In genomic region chr16:5851583-5851982, GRCh38 we compare ENCODE assay signal across 17 cellular contexts.
A peak's percentile ranks its signal among the peaks of the same experiment; 100 is the strongest.
DNase-seq lines count a peak whose midpoint lies in the region; ATAC-seq, FAIRE-seq and TF ChIP-seq lines count a peak whose summit lies in the region.
"Had no signal": no experiment of that assay in that cellular context is flagged by ENCODE, and none has a peak within 500 bp of the region (broad histone marks: within the 10 kb centered on the region; RNA-seq: fewer than 3 reads in every experiment).

No MANE protein-coding gene starts in this region.

- TF ChIP-seq CTCF in GM12878 (IDR thresholded peaks at IDR 0.05 in 2 of 3, conservative IDR thresholded peaks at IDR 0.05 in 1 of 3; ENCODE audit: control insufficient read depth in 2 of 3, extremely low read depth in 1 of 3, insufficient read depth in 1 of 3, low read depth in 3 of 3, low read length in 3 of 3) = no peak

- H3K4me3 ChIP-seq in GM12878 = no peak overlapping the region
- H3K4me3 ChIP-seq: HAP-1 had no signal

- no peaks in the 10 kb centered on the region for H4K20me1 ChIP-seq in GM12878 (ENCODE audit: control insufficient read depth, insufficient read depth)

- POLR2A ChIA-PET in GM12878 (lab: Charles Lee) = no interaction called here

- no peaks in the 10 kb centered on the region for H3K27me3 ChIP-seq in GM12878 (replicated peaks in 1 of 2; ENCODE audit: control insufficient read depth in 2 of 2, insufficient read depth in 2 of 2, low read length in 1 of 2)

- H3K9me3 ChIP-seq in GM12878 (replicated peaks; ENCODE audit: control insufficient read depth, insufficient read depth, low read length) = no peaks in the 10 kb centered on the region; the same call in 2 of the 3 replicates
- H3K9me3 ChIP-seq: HAP-1 had no signal

- RAD21 ChIA-PET in GM12878 (lab: Charles Lee; ENCODE audit: unreplicated experiment) = no interaction called here

- FAIRE-seq in GM12878 (lab: Jason Lieb, UNC) = no peak

- no peak for TF ChIP-seq POLR2A in GM12878 (IDR thresholded peaks at IDR 0.05; ENCODE audit: low read depth, low read length)

- in situ Hi-C loops in GM12878 (cut with MboI) (no loop called here), G401 (cut with HindIII; ENCODE audit: low sequenced_read_pairs) (no loop called here)

- no peaks in the 10 kb centered on the region for H3K79me2 ChIP-seq in GM12878 (ENCODE audit: control insufficient read depth, insufficient read depth, low read length)

- intact Hi-C loops in GM12878 (cut with micrococcal nuclease; ENCODE audit: unreplicated experiment) = no loop called here

- no TSS peak for BruUV-seq in GM12878 (replicated peaks; lab: Mats Ljungman, UMichigan)

- H3K9ac ChIP-seq in GM12878 (ENCODE audit: control insufficient read depth, insufficient read depth, low read length) = no peak overlapping the region

- SMC1A ChIA-PET in GM12878 (lab: Charles Lee; ENCODE audit: uncharacterized antibody, unreplicated experiment) = no interaction called here

- no peaks in the 10 kb centered on the region for H3K4me1 ChIP-seq in GM12878 (ENCODE audit: control insufficient read depth, insufficient read depth, low read length)
- H3K4me1 ChIP-seq: HAP-1 had no signal

- CTCF ChIA-PET in GM12878 (lab: Yijun Ruan, JAX) = no interaction called here

- no peak overlapping the region for H3K27ac ChIP-seq in GM12878 (ENCODE audit: control insufficient read depth, insufficient read depth)

- no peak for TF ChIP-seq EP300 in GM12878 (IDR thresholded peaks at IDR 0.05; ENCODE audit: borderline replicate concordance in 1 of 2, control insufficient read depth in 1 of 2, low read depth in 2 of 2, low read length in 2 of 2)

- peak; percentile 86 for DNase-seq in M059J (ENCODE audit: low read depth)
- peak; percentile 33 for DNase-seq in RPMI7951 (ENCODE audit: low read depth)
- DNase-seq in GM12878 (ENCODE audit: low read depth, low spot score) = no peak
- peak; percentile 1 for DNase-seq in renal cortical epithelial cell (ENCODE audit: low read depth)
- no peak for DNase-seq in G401 (ENCODE audit: low spot score)
- DNase-seq in stimulated activated CD4-positive, alpha-beta T cell treated with anti-CD3 and anti-CD28 coated beads, Interleukin-1b, Interleukin-23, amount 100 ng/mL, for 48 hours = no peak
- DNase-seq in H4 (ENCODE audit: low spot score) = no peak
- DNase-seq: DMS 273 treated with DMSO at 0.1 percent for 48 hours, GDM1, NCI-H1436, NCI-H1930, NCI-H226, NCI-H524, NCI-H82, SHP77 treated with DMSO at 0.1 percent for 48 hours had no signal

- H3K36me3 ChIP-seq in GM12878 (ENCODE audit: control insufficient read depth in 2 of 2, insufficient read depth in 2 of 2, low read length in 1 of 2) = no peaks in the 10 kb centered on the region
- H3K36me3 ChIP-seq: HAP-1 had no signal

- 37% methylated on average over 8 of the region's 8 CpGs for WGBS in GM12878 (ENCODE audit: insufficient coverage, insufficient replicate concordance, low lambda C conversion rate, missing lambda C conversion rate)

- no peak overlapping the region for H2AFZ ChIP-seq in GM12878 (ENCODE audit: control insufficient read depth, low read depth, low read length)

- no peak overlapping the region for H3K4me2 ChIP-seq in GM12878 (ENCODE audit: control insufficient read depth, insufficient read depth)

- no peak for ATAC-seq in GM12878
- ATAC-seq: Panc1 had no signal

- no peak for TF ChIP-seq RAD21 in GM12878 (IDR thresholded peaks at IDR 0.05; ENCODE audit: insufficient read depth, low read depth, low read length)

TF ChIP-seq in GM12878, 131 proteins besides CTCF, POLR2A, EP300 and RAD21:
- no peak for TF ChIP-seq TBL1XR1 (IDR thresholded peaks at IDR 0.05; ENCODE audit: low read depth, low read length)
- 0 out of 2 replicates have a peak, but pooled peaks have one; percentile 17 for TF ChIP-seq NR2F1 (conservative IDR thresholded peaks at IDR 0.05)
TF ChIP-seq in GM12878: peak in this region for 1.

Comparison
In these comparisons a context has a peak if more than half of its experiments do, and no peak if none do; other contexts are left out.
1. DNase-seq: peak in M059J (single experiment), RPMI7951 (single experiment) and renal cortical epithelial cell (single experiment); none in GM12878 (single experiment), G401 (single experiment), stimulated activated CD4-positive, alpha-beta T cell treated with anti-CD3 and anti-CD28 coated beads, Interleukin-1b, Interleukin-23, amount 100 ng/mL, for 48 hours (single experiment) and H4 (single experiment).